Comparison of ENCODE assay signal across 10 cellular contexts in the genomic region with DNA sequence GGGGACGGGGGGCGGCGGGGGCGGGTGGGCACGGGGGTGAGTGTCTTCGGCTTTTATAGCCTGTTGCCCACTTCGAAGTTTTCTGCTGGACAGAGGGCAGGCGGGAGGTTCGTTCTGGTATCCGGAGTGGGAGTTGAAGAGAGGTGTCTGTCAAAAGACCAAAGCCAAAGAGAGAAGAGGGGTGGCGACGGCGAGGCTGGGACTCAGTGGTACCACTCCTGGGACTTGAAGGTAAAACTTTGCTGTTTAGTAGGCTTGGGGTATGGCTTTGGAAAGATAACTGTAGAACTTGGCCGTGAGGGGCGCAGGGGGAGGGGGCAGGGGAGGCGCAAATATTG.
DNase-seq lines count a peak whose midpoint lies in the region; ATAC-seq, FAIRE-seq and TF ChIP-seq lines count a peak whose summit lies in the region.
"Had no signal": no experiment of that assay in that cellular context is flagged by ENCODE, and none has a peak within 500 bp of the region (broad histone marks: within the 10 kb centered on the region; RNA-seq: fewer than 3 reads in every experiment).

No MANE protein-coding gene starts in this region.

- no peaks in the 10 kb centered on the region for H3K4me1 Mint-ChIP-seq in effector memory CD8-positive, alpha-beta T cell (ENCODE audit: low read depth in 2 of 2)

- no peak for FAIRE-seq in GM12892 (lab: Jason Lieb, UNC)

- no peak for TF ChIP-seq CTCF in breast epithelium (IDR thresholded peaks at IDR 0.05)

- DNase-seq in HuH-7.5 (ENCODE audit: low spot score): peak; percentile 9
- DNase-seq in breast epithelium (ENCODE audit: low spot score in 2 of 2): peak in 1 of 2 donors; percentile 17
- peak; percentile 67 for DNase-seq in islet precursor cell
- peak in 36 of 49 donors; percentile 3 to 83 (median 44) for DNase-seq in substantia nigra (lab: John Stamatoyannopoulos, UW)
- no peak for DNase-seq in effector memory CD8-positive, alpha-beta T cell
- no peak for DNase-seq in GM12892 (ENCODE audit: insufficient read length)
- no peak for DNase-seq in T-helper 1 cell
- DNase-seq: amniotic stem cell had no signal

- no peak overlapping the region for H3K27ac Mint-ChIP-seq in effector memory CD8-positive, alpha-beta T cell

- no peaks in the 10 kb centered on the region for H3K4me1 ChIP-seq in breast epithelium
- H3K4me1 ChIP-seq: HAP-1 had no signal

- H3K9me3 ChIP-seq in breast epithelium: no peaks in the 10 kb centered on the region
- H3K9me3 ChIP-seq: HAP-1 had no signal

- H3K27me3 Mint-ChIP-seq in effector memory CD8-positive, alpha-beta T cell: no peaks in the 10 kb centered on the region

- H3K27ac ChIP-seq in breast epithelium: peak overlapping the region; percentile 81 to 92
- H3K27ac ChIP-seq in substantia nigra (ENCODE audit: low read depth, low read length, poor library complexity, severe bottlenecking): no peak overlapping the region

- H3K4me3 ChIP-seq in breast epithelium: peak overlapping the region; percentile 48 to 71 (median 62)
- H3K4me3 ChIP-seq: HAP-1 had no signal

- no peaks in the 10 kb centered on the region for H3K36me3 Mint-ChIP-seq in effector memory CD8-positive, alpha-beta T cell (ENCODE audit: insufficient read depth)

- intact Hi-C loops in breast epithelium (cut with DNase I; ENCODE audit: low total_unique reads): no loop called here

- no peak for ATAC-seq in effector memory CD8-positive, alpha-beta T cell (replicated peaks)
- ATAC-seq in GM21723 (IDR thresholded peaks at IDR 0.05; ENCODE audit: unreplicated experiment): no peak

- H3K4me3 Mint-ChIP-seq in effector memory CD8-positive, alpha-beta T cell: no peak overlapping the region

- H3K36me3 ChIP-seq in breast epithelium: no peaks in the 10 kb centered on the region
- H3K36me3 ChIP-seq: HAP-1 had no signal

- TF ChIP-seq POLR2A in breast epithelium (IDR thresholded peaks at IDR 0.05): no peak
- no peak for TF ChIP-seq POLR2A in GM12892 (IDR thresholded peaks at IDR 0.05; ENCODE audit: low read depth, low read length)

- peaks cover 0 to 6% of the 10 kb centered on the region in 2 donors for H3K9me3 Mint-ChIP-seq in effector memory CD8-positive, alpha-beta T cell

- H3K27me3 ChIP-seq in breast epithelium: no peaks in the 10 kb centered on the region

Comparison
In these comparisons a context has a peak if more than half of its experiments do, and no peak if none do; other contexts are left out.
1. DNase-seq: peak in HuH-7.5 (single experiment), islet precursor cell (single experiment) and substantia nigra (36 of 49); none in effector memory CD8-positive, alpha-beta T cell (0 of 3), GM12892 (single experiment) and T-helper 1 cell (0 of 5).